ENCODE assay signal across 19 cellular contexts in the genomic region with DNA sequence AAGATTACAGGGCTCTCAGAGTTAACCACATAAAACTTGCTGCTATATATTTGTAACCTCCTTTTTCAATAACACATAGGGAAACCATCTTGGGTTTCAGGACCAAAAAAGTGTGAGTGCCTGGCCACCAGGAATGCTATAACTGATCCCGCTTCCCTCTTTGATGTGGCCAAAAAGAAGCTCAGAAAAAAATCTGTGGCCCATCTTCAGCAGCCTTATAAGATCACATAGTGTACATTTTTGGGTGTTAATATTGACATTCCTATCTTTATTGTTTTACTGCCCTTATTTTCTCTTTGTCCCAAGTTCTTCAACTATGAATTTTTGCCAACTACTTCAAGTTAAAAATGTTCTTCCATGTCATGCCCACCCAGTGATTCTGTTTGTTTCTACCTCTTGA.
DNase-seq lines count a peak whose midpoint lies in the region; ATAC-seq and TF ChIP-seq lines count a peak whose summit lies in the region.
"Had no signal": no experiment of that assay in that cellular context is flagged by ENCODE, and none has a peak within 500 bp of the region (broad histone marks: within the 10 kb centered on the region; RNA-seq: fewer than 3 reads in every experiment).

No MANE protein-coding gene starts in this region.

- intact Hi-C loops in left colon (cut with DNase I, micrococcal nuclease) = loop anchor here in 1 of 2 donors (10.0 kb wide), 1 partner anchor 60 kb away; no protein-coding TSS in a partner anchor
- intact Hi-C loops in aorta (cut with DNase I) = no loop called here

- no peaks in the 10 kb centered on the region for H3K36me3 Mint-ChIP-seq in neural progenitor cell
- H3K36me3 Mint-ChIP-seq in GM23338 (ENCODE audit: low read depth) = no peaks in the 10 kb centered on the region

- no peak overlapping the region for H3K4me3 Mint-ChIP-seq in neural progenitor cell
- no peak overlapping the region for H3K4me3 Mint-ChIP-seq in GM23338
- H3K4me3 Mint-ChIP-seq: B cell; CD14-positive monocyte; CD4-positive, alpha-beta T cell; CD8-positive, alpha-beta memory T cell; H9 had no signal

- H3K4me2 ChIP-seq in BLaER1 (0 out of 2 replicates have a peak overlapping the region, but pooled peaks have one; percentile 14), neural progenitor cell (no peak overlapping the region), GM23338 (no peak overlapping the region)

- H3K9ac ChIP-seq in BLaER1 = no peak overlapping the region
- H3K9ac ChIP-seq in neural progenitor cell = no peak overlapping the region
- H3K9ac ChIP-seq: BLaER1 treated with 17β-estradiol and CSF1 and Interleukin-3, amounts not matched to agents 10 nM and 100 nM had no signal

- H3K4me1 Mint-ChIP-seq in neural progenitor cell (peaks cover 11% of the 10 kb centered on the region), GM23338 (peaks cover 4% of the 10 kb centered on the region; the same call in 2 of the 3 replicates)
- H3K4me1 Mint-ChIP-seq: B cell; CD8-positive, alpha-beta memory T cell had no signal

- H3K79me2 ChIP-seq in neural progenitor cell (ENCODE audit: low read depth) = no peaks in the 10 kb centered on the region
- no peaks in the 10 kb centered on the region for H3K79me2 ChIP-seq in GM23338 (replicated peaks; ENCODE audit: insufficient read depth)

- H3K36me3 ChIP-seq in BLaER1 = peaks cover 8% of the 10 kb centered on the region; the same call in 1 of the 2 replicates
- no peaks in the 10 kb centered on the region for H3K36me3 ChIP-seq in neural progenitor cell
- H3K36me3 ChIP-seq in GM23338 (ENCODE audit: insufficient read depth) = no peaks in the 10 kb centered on the region
- H3K36me3 ChIP-seq in aorta (ENCODE audit: control insufficient read depth in 1 of 2, insufficient read depth in 2 of 2, low read length in 1 of 2) = no peaks in the 10 kb centered on the region
- H3K36me3 ChIP-seq: BLaER1 treated with 17β-estradiol and CSF1 and Interleukin-3, amounts not matched to agents 10 nM and 100 nM had no signal

- H3F3A ChIP-seq in neural progenitor cell (ENCODE audit: low read depth) = no peaks in the 10 kb centered on the region
- no peaks in the 10 kb centered on the region for H3F3A ChIP-seq in GM23338 (replicated peaks; ENCODE audit: low read depth)

- H3K9me2 ChIP-seq in GM23338 (ENCODE audit: insufficient read depth) = peaks cover 4% of the 10 kb centered on the region; the same call in 1 of the 2 replicates

- H4K20me1 ChIP-seq in BLaER1 = no peaks in the 10 kb centered on the region
- H4K20me1 ChIP-seq in neural progenitor cell (ENCODE audit: low read depth) = no peaks in the 10 kb centered on the region
- no peaks in the 10 kb centered on the region for H4K20me1 ChIP-seq in GM23338 (replicated peaks; ENCODE audit: insufficient read depth)
- H4K20me1 ChIP-seq: BLaER1 treated with 17β-estradiol and CSF1 and Interleukin-3, amounts not matched to agents 10 nM and 100 nM had no signal

- 96 to 100% methylated on average over 1 of the region's 1 CpG for WGBS in aorta, 2 donors

- H3K27ac Mint-ChIP-seq in neural progenitor cell = peak overlapping the region; percentile 11
- no peak overlapping the region for H3K27ac Mint-ChIP-seq in GM23338
- H3K27ac Mint-ChIP-seq: B cell; CD4-positive, alpha-beta T cell; CD8-positive, alpha-beta memory T cell; H9 had no signal

- H3K27me3 ChIP-seq in BLaER1 (no peaks in the 10 kb centered on the region), neural progenitor cell (no peaks in the 10 kb centered on the region), GM23338 (ENCODE audit: insufficient read depth) (no peaks in the 10 kb centered on the region), aorta (ENCODE audit: control insufficient read depth in 1 of 2, insufficient read depth in 2 of 2, low read length in 1 of 2) (no peaks in the 10 kb centered on the region)
- H3K27me3 ChIP-seq: BLaER1 treated with 17β-estradiol and CSF1 and Interleukin-3, amounts not matched to agents 10 nM and 100 nM had no signal

- H2AFZ ChIP-seq in neural progenitor cell (replicated peaks) = no peak overlapping the region
- no peak overlapping the region; the same call in 1 of the 2 replicates for H2AFZ ChIP-seq in GM23338

- H3K4me3 ChIP-seq in BLaER1 (no peak overlapping the region), neural progenitor cell (no peak overlapping the region), GM23338 (no peak overlapping the region), aorta (ENCODE audit: low read length in 2 of 2) (no peak overlapping the region)
- H3K4me3 ChIP-seq: BLaER1 treated with 17β-estradiol and CSF1 and Interleukin-3, amounts not matched to agents 10 nM and 100 nM had no signal

- H3K9me3 ChIP-seq in BLaER1 = peaks cover 5% of the 10 kb centered on the region
- H3K9me3 ChIP-seq in neural progenitor cell (ENCODE audit: low read depth) = no peaks in the 10 kb centered on the region
- H3K9me3 ChIP-seq in aorta (ENCODE audit: control insufficient read depth, low read length) = no peaks in the 10 kb centered on the region

- H3K27ac ChIP-seq in BLaER1 (no peak overlapping the region), neural progenitor cell (no peak overlapping the region), GM23338 (ENCODE audit: low read depth) (no peak overlapping the region), aorta (ENCODE audit: low read depth in 1 of 2, low read length in 2 of 2) (no peak overlapping the region)
- H3K27ac ChIP-seq: 22Rv1; BLaER1 treated with 17β-estradiol and CSF1 and Interleukin-3, amounts not matched to agents 10 nM and 100 nM had no signal

- DNase-seq in SW480 (ENCODE audit: low spot score) (peak; percentile 59), left colon (no peak), neural progenitor cell (ENCODE audit: low spot score) (no peak), GM23338 (ENCODE audit: low spot score) (no peak), NCI-H146 treated with DMSO at 0.1 percent for 48 hours (lab: John Stamatoyannopoulos, UW; ENCODE audit: unreplicated experiment) (no peak), NCI-H2196 treated with DMSO at 0.1 percent for 48 hours (lab: John Stamatoyannopoulos, UW; ENCODE audit: unreplicated experiment) (no peak), aorta (no peak)
- DNase-seq: Calu3; CD8-positive, alpha-beta memory T cell; DMS79 treated with DMSO at 0.1 percent for 48 hours; GF-D8; H9 had no signal

- H3K27me3 Mint-ChIP-seq in neural progenitor cell (ENCODE audit: insufficient read depth, low read depth) = no peaks in the 10 kb centered on the region
- peaks cover 3% of the 10 kb centered on the region for H3K27me3 Mint-ChIP-seq in GM23338 (ENCODE audit: insufficient read depth, low read depth, poor library complexity)
- H3K27me3 Mint-ChIP-seq: CD4-positive, alpha-beta T cell had no signal

- TF ChIP-seq CTCF in neural progenitor cell (IDR thresholded peaks at IDR 0.05) = no peak
- no peak for TF ChIP-seq CTCF in GM23338 (conservative IDR thresholded peaks at IDR 0.05; ENCODE audit: low read depth in 2 of 2)

- ATAC-seq in left colon = peak; percentile 44
- no peak for ATAC-seq in GM23338
- no peak for ATAC-seq in aorta (ENCODE audit: low FRiP score)
- ATAC-seq: HCT116 had no signal

- H3K9me3 Mint-ChIP-seq in neural progenitor cell (no peaks in the 10 kb centered on the region), GM23338 (no peaks in the 10 kb centered on the region)
- H3K9me3 Mint-ChIP-seq: CD14-positive monocyte; CD4-positive, alpha-beta T cell; CD8-positive, alpha-beta memory T cell; H9 had no signal

- H3K4me1 ChIP-seq in BLaER1 (peaks cover 12% of the 10 kb centered on the region), neural progenitor cell (no peaks in the 10 kb centered on the region), GM23338 (ENCODE audit: insufficient read depth) (no peaks in the 10 kb centered on the region), aorta (ENCODE audit: control insufficient read depth in 1 of 2, insufficient read depth in 2 of 2, low read length in 2 of 2) (no peaks in the 10 kb centered on the region)

TF ChIP-seq in GM23338, 12 proteins besides CTCF, POLR2A, EP300 and RAD21 (continues in another document):
- TF ChIP-seq, protein P1, sequence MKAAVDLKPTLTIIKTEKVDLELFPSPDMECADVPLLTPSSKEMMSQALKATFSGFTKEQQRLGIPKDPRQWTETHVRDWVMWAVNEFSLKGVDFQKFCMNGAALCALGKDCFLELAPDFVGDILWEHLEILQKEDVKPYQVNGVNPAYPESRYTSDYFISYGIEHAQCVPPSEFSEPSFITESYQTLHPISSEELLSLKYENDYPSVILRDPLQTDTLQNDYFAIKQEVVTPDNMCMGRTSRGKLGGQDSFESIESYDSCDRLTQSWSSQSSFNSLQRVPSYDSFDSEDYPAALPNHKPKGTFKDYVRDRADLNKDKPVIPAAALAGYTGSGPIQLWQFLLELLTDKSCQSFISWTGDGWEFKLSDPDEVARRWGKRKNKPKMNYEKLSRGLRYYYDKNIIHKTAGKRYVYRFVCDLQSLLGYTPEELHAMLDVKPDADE (IDR thresholded peaks at IDR 0.05) = no peak
- no peak for TF ChIP-seq EZH2phosphoT487 (IDR thresholded peaks at IDR 0.05; ENCODE audit: unreplicated experiment)
- no peak for TF ChIP-seq STAT1 (IDR thresholded peaks at IDR 0.05; ENCODE audit: unreplicated experiment)
- no peak for TF ChIP-seq EZH2 (IDR thresholded peaks at IDR 0.05; ENCODE audit: low read depth, unreplicated experiment)
- no peak for TF ChIP-seq NANOG (IDR thresholded peaks at IDR 0.05; ENCODE audit: borderline replicate concordance)
- TF ChIP-seq POLR2AphosphoS5 (IDR thresholded peaks at IDR 0.05; ENCODE audit: low read depth) = no peak
- TF ChIP-seq CREB1 (CRISPR knock-in tag; IDR thresholded peaks at IDR 0.05; ENCODE audit: low read depth) = no peak
